In the genomic region with DNA sequence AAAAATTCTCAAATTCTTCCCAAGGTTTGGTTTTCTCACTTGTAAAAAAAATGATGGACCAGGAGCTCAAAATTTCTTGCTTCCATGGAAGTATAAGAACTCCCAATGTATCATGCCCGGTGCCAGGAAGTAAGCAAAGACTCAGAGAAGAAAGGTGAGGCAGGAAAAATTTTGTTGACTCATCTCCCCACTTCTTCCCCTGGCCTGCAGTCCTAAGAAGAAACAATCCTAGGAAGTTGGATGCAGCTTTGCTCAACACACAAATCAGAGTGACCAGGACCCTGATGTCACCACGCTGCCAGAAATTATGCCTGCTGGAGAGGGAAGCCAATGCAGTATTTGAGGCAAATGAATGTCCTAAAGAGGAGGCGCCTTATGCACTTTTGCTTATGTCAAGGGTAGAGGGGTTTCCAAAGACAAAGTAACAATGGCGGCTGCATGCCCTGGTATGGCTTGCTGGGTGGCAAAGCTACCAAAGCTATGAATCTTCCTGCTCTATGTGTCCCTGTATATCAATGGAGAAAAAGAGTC, we compare ENCODE assay signal across 17 cellular contexts.
DNase-seq lines count a peak whose midpoint lies in the region; ATAC-seq, FAIRE-seq and TF ChIP-seq lines count a peak whose summit lies in the region.
"Had no signal": no experiment of that assay in that cellular context is flagged by ENCODE, and none has a peak within 500 bp of the region (broad histone marks: within the 10 kb centered on the region; RNA-seq: fewer than 3 reads in every experiment).

No MANE protein-coding gene starts in this region.

- intact Hi-C loops in HepG2 (cut with micrococcal nuclease; ENCODE audit: unreplicated experiment) (no loop called here), right lobe of liver (cut with DNase I) (no loop called here)

- peaks cover 10 to 43% of the 10 kb centered on the region in 2 experiments for H3K36me3 ChIP-seq in HepG2 (replicated peaks in 1 of 2; ENCODE audit: control insufficient read depth in 1 of 2, insufficient read depth in 2 of 2, low read length in 2 of 2)
- H3K36me3 ChIP-seq in right lobe of liver = no peaks in the 10 kb centered on the region

- H3K4me1 ChIP-seq in HepG2 (ENCODE audit: insufficient read depth, low read length) (peaks cover 86% of the 10 kb centered on the region), right lobe of liver (peaks cover 0 to 64% (median 14%) of the 10 kb centered on the region in 4 donors)

- H3K4me3 Mint-ChIP-seq in HFFc6 = no peak overlapping the region; the same call in 1 of the 2 replicates
- H3K4me3 Mint-ChIP-seq in T-helper 2 cell treated with Interferon-gamma antibody and Interleukin-4, amounts not matched to agents 5 μg/mL and 100 μg/mL, for 36 hours = no peak overlapping the region
- no peak overlapping the region for H3K4me3 Mint-ChIP-seq in stimulated activated effector memory CD8-positive, alpha-beta T cell treated with anti-CD3 and anti-CD28 coated beads, Interleukin-12 subunit alpha, Interleukin-12 subunit beta, amount 100 ng/mL, for 72 hours
- H3K4me3 Mint-ChIP-seq: B cell; CD8-positive, alpha-beta T cell had no signal

- peaks cover 55% of the 10 kb centered on the region for H3K4me1 Mint-ChIP-seq in HFFc6 (ENCODE audit: low read depth)
- peaks cover 14% of the 10 kb centered on the region for H3K4me1 Mint-ChIP-seq in T-helper 2 cell treated with Interferon-gamma antibody and Interleukin-4, amounts not matched to agents 5 μg/mL and 100 μg/mL, for 36 hours (ENCODE audit: low read depth)
- H3K4me1 Mint-ChIP-seq in stimulated activated effector memory CD8-positive, alpha-beta T cell treated with anti-CD3 and anti-CD28 coated beads, Interleukin-12 subunit alpha, Interleukin-12 subunit beta, amount 100 ng/mL, for 72 hours = peaks cover 14% of the 10 kb centered on the region

- H2AFZ ChIP-seq in HepG2 (ENCODE audit: low read length) = no peak overlapping the region

- peak overlapping the region; percentile 82 for H3K27ac ChIP-seq in HepG2 (ENCODE audit: extremely low read length, insufficient read depth, low read length)
- peak overlapping the region in 1 of 3 donors; percentile 92 for H3K27ac ChIP-seq in right lobe of liver
- H3K27ac ChIP-seq: BLaER1 treated with 17β-estradiol and CSF1 and Interleukin-3, amounts not matched to agents 10 nM and 100 nM had no signal

- no peak for TF ChIP-seq EP300 in HepG2 (IDR thresholded peaks at IDR 0.05; ENCODE audit: low read depth in 2 of 2, low read length in 2 of 2)
- TF ChIP-seq EP300 in HepG2 (CRISPR knock-in tag; IDR thresholded peaks at IDR 0.05; ENCODE audit: borderline replicate concordance) = no peak

- DNase-seq in HepG2 (ENCODE audit: low spot score) = no peak
- DNase-seq in right lobe of liver = no peak
- no peak for DNase-seq in HFFc6
- DNase-seq in dermis blood vessel endothelial cell = peak; percentile 17
- DNase-seq in kidney tubule cell (ENCODE audit: low spot score) = peak; percentile 2
- no peak for DNase-seq in T-helper 2 cell treated with Interferon-gamma antibody and Interleukin-4, amounts not matched to agents 5 μg/mL and 100 μg/mL, for 36 hours (ENCODE audit: low spot score)
- DNase-seq in stimulated activated effector memory CD8-positive, alpha-beta T cell treated with anti-CD3 and anti-CD28 coated beads, Interleukin-12 subunit alpha, Interleukin-12 subunit beta, amount 100 ng/mL, for 72 hours (ENCODE audit: low spot score in 2 of 2) = no peak
- DNase-seq: Calu3; CD8-positive, alpha-beta T cell; DMS79 treated with DMSO at 0.1 percent for 48 hours; GOT3; H7 had no signal

- WGBS in HepG2 (ENCODE audit: low lambda C conversion rate) = 98% methylated on average over 4 of the region's 4 CpGs
- WGBS in right lobe of liver (ENCODE audit: insufficient coverage, low coverage, low lambda C conversion rate, missing lambda C conversion rate) = 90% methylated on average over 3 of the region's 4 CpGs

- no peak for FAIRE-seq in HepG2 (lab: Jason Lieb, UNC)
- FAIRE-seq: GM19239 had no signal

- TF ChIP-seq RAD21 in HepG2 (CRISPR knock-in tag; IDR thresholded peaks at IDR 0.05) = no peak

- H3K9me3 ChIP-seq in HepG2 (ENCODE audit: low read length) (no peaks in the 10 kb centered on the region), right lobe of liver (no peaks in the 10 kb centered on the region)

- ATAC-seq in HepG2 (no peak), right lobe of liver (no peak), GM21619 (IDR thresholded peaks at IDR 0.05; ENCODE audit: unreplicated experiment) (no peak)
- no peak for ATAC-seq in stimulated activated effector memory CD8-positive, alpha-beta T cell treated with anti-CD3 and anti-CD28 coated beads, Interleukin-12 subunit alpha, Interleukin-12 subunit beta, amount 100 ng/mL, for 72 hours
- ATAC-seq: CD8-positive, alpha-beta T cell; GM12878 had no signal

- TF ChIP-seq CTCF in HepG2 (CRISPR knock-in tag; IDR thresholded peaks at IDR 0.05) (no peak), right lobe of liver (IDR thresholded peaks at IDR 0.05) (no peak), HFFc6 (IDR thresholded peaks at IDR 0.05) (no peak)

- CTCF ChIA-PET in HepG2 (lab: Yijun Ruan, JAX; ENCODE audit: low intra/inter-chr PET ratio, low total read pairs) = no interaction called here

- no TSS peak for BruUV-seq in HepG2 (replicated peaks; lab: Mats Ljungman, UMichigan)

- peaks cover 29% of the 10 kb centered on the region for H4K20me1 ChIP-seq in HepG2 (ENCODE audit: insufficient read depth, low read length)

- H3K79me2 ChIP-seq in HepG2 (ENCODE audit: insufficient read depth, low read length) = peaks cover 55% of the 10 kb centered on the region

- H3K9me3 Mint-ChIP-seq in HFFc6 = no peaks in the 10 kb centered on the region
- peaks cover 12% of the 10 kb centered on the region for H3K9me3 Mint-ChIP-seq in T-helper 2 cell treated with Interferon-gamma antibody and Interleukin-4, amounts not matched to agents 5 μg/mL and 100 μg/mL, for 36 hours
- peaks cover 5% of the 10 kb centered on the region for H3K9me3 Mint-ChIP-seq in stimulated activated effector memory CD8-positive, alpha-beta T cell treated with anti-CD3 and anti-CD28 coated beads, Interleukin-12 subunit alpha, Interleukin-12 subunit beta, amount 100 ng/mL, for 72 hours

- H3K27me3 ChIP-seq in HepG2 (ENCODE audit: control insufficient read depth in 1 of 2, insufficient read depth in 2 of 2, low read length in 2 of 2) (no peaks in the 10 kb centered on the region), right lobe of liver (no peaks in the 10 kb centered on the region)
- H3K27me3 ChIP-seq: BLaER1 treated with 17β-estradiol and CSF1 and Interleukin-3, amounts not matched to agents 10 nM and 100 nM had no signal

- peak overlapping the region; percentile 42; the same call in 1 of the 2 replicates for H3K27ac Mint-ChIP-seq in HFFc6
- H3K27ac Mint-ChIP-seq in T-helper 2 cell treated with Interferon-gamma antibody and Interleukin-4, amounts not matched to agents 5 μg/mL and 100 μg/mL, for 36 hours = no peak overlapping the region
- no peak overlapping the region for H3K27ac Mint-ChIP-seq in stimulated activated effector memory CD8-positive, alpha-beta T cell treated with anti-CD3 and anti-CD28 coated beads, Interleukin-12 subunit alpha, Interleukin-12 subunit beta, amount 100 ng/mL, for 72 hours
- H3K27ac Mint-ChIP-seq: B cell; CD8-positive, alpha-beta T cell had no signal

- in situ Hi-C loops in HepG2 (cut with HindIII; ENCODE audit: extremely low pct_ligation_motif_present, low pct_unique_long_range_greater_than_20kb) = no loop called here

- H3K9ac ChIP-seq in HepG2 (ENCODE audit: insufficient read depth, low read depth, low read length) = no peak overlapping the region
- H3K9ac ChIP-seq: BLaER1 treated with 17β-estradiol and CSF1 and Interleukin-3, amounts not matched to agents 10 nM and 100 nM had no signal

- H3K4me3 ChIP-seq in HepG2 (replicated peaks in 1 of 3; ENCODE audit: insufficient read depth in 1 of 3, low read depth in 2 of 3, low read length in 3 of 3) = no peak overlapping the region
- peak overlapping the region in 1 of 3 donors; percentile 37 for H3K4me3 ChIP-seq in right lobe of liver
- H3K4me3 ChIP-seq: BLaER1 treated with 17β-estradiol and CSF1 and Interleukin-3, amounts not matched to agents 10 nM and 100 nM; GM12878 had no signal

- POLR2A ChIA-PET in HepG2 (lab: Yijun Ruan, JAX) = interaction anchor here (6.0 kb wide), 1 partner anchor 12 kb away, joined by 54 read pairs; no protein-coding TSS in a partner anchor

- no peak for TF ChIP-seq POLR2A in HepG2 (IDR thresholded peaks at IDR 0.05; ENCODE audit: insufficient read depth in 1 of 2, low read depth in 2 of 2, low read length in 2 of 2)
- no peak for TF ChIP-seq POLR2A in right lobe of liver (IDR thresholded peaks at IDR 0.05)

- peaks cover 43% of the 10 kb centered on the region for H3K36me3 Mint-ChIP-seq in HFFc6 (ENCODE audit: low read depth)
- peaks cover 23% of the 10 kb centered on the region for H3K36me3 Mint-ChIP-seq in T-helper 2 cell treated with Interferon-gamma antibody and Interleukin-4, amounts not matched to agents 5 μg/mL and 100 μg/mL, for 36 hours (ENCODE audit: low read depth)
- H3K36me3 Mint-ChIP-seq in stimulated activated effector memory CD8-positive, alpha-beta T cell treated with anti-CD3 and anti-CD28 coated beads, Interleukin-12 subunit alpha, Interleukin-12 subunit beta, amount 100 ng/mL, for 72 hours = no peaks in the 10 kb centered on the region

- H3K4me2 ChIP-seq in HepG2 (ENCODE audit: low read depth, low read length) = no peak overlapping the region
- H3K4me2 ChIP-seq: BLaER1 treated with 17β-estradiol and CSF1 and Interleukin-3, amounts not matched to agents 10 nM and 100 nM had no signal

- H3K27me3 Mint-ChIP-seq in HFFc6 (ENCODE audit: insufficient read depth) = peaks cover 13% of the 10 kb centered on the region
- no peaks in the 10 kb centered on the region for H3K27me3 Mint-ChIP-seq in T-helper 2 cell treated with Interferon-gamma antibody and Interleukin-4, amounts not matched to agents 5 μg/mL and 100 μg/mL, for 36 hours (ENCODE audit: low read depth)
- H3K27me3 Mint-ChIP-seq: B cell had no signal

TF ChIP-seq in HepG2, 621 proteins besides CTCF, POLR2A, EP300 and RAD21:
- TF ChIP-seq KLF9 (CRISPR knock-in tag; IDR thresholded peaks at IDR 0.05; ENCODE audit: low read depth) (no peak), ZNF354B (CRISPR knock-in tag; IDR thresholded peaks at IDR 0.05) (no peak), ZFP90 (CRISPR knock-in tag; IDR thresholded peaks at IDR 0.05; ENCODE audit: borderline replicate concordance) (peak; percentile 97; the same call in 1 of the 2 replicates)

Comparison
In these comparisons a context has a peak if more than half of its experiments do, and no peak if none do; other contexts are left out.
1. DNase-seq: peak in dermis blood vessel endothelial cell (single experiment) and kidney tubule cell (single experiment); none in HepG2 (single experiment), right lobe of liver (0 of 3), HFFc6 (single experiment), T-helper 2 cell treated with Interferon-gamma antibody and Interleukin-4, amounts not matched to agents 5 μg/mL and 100 μg/mL, for 36 hours (single experiment) and stimulated activated effector memory CD8-positive, alpha-beta T cell treated with anti-CD3 and anti-CD28 coated beads, Interleukin-12 subunit alpha, Interleukin-12 subunit beta, amount 100 ng/mL, for 72 hours (0 of 2).